20 cellular contexts compared by ENCODE assay signal in the genomic region with DNA sequence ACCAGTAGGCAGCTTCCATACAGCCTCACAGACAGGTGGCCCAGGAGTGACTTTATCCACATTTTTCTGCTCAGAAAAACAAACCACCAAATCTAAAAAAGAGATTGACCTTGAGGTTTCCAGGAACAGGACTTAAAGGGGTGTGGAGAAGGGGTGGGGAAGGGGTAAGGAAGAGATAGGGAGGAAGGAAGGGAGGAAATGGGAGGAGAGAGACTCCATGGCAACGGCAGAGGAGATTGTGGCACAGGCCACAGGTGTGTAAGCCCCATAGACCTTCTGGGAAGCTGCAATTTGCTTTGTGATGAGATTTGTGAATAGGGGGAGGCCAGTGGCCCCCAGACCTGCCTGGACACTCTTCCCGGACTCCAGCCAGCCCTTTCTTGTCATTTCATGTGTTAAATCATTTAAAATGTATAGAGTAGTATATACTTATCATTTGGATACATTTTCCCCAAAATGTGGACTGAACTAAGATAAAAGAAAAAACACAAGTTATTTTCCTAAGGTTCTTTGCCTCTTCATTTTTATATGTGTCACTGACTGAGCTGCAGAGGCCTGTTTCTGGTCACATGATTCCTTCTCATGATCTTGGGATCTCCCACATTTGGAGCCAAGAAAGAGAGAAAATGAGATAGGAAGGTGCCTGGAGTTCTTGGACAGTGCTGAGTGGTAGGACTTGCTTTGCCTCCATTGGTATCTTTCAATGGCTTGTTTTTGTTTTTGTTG. TPM values are rescaled to one million over a fixed set of nuclear protein-coding genes. Genes with fewer than 3 reads are reported as not detected.
"Had no signal": no experiment of that assay in that cellular context is flagged by ENCODE, and none has a peak within 500 bp of the region (broad histone marks: within the 10 kb centered on the region; RNA-seq: fewer than 3 reads in every experiment).

No MANE protein-coding gene starts in this region.

- H3K27ac ChIP-seq: coronary artery, esophagus squamous epithelium, heart left ventricle, neural progenitor cell, parathyroid adenoma, uterus, VCaP had no signal

- FAIRE-seq: endothelial cell of umbilical vein, frontal cortex had no signal

- ATAC-seq: activated CD4-positive, alpha-beta T cell treated with anti-CD3 and anti-CD28 coated beads for 36 hours; activated T-cell treated with anti-CD3 and anti-CD28 coated beads, Interleukin-2, amount 50 U/mL, for 4 hours; heart left ventricle had no signal

- H3K27me3 ChIP-seq: neural progenitor cell, thyroid gland, uterus had no signal

- DNase-seq: activated CD4-positive, alpha-beta memory T cell treated with anti-CD3 and anti-CD28 coated beads, Interleukin-2, amount 10 ng/mL, durations not matched to agents 7 days and 5 days; activated CD4-positive, alpha-beta T cell treated with anti-CD3 and anti-CD28 coated beads for 36 hours; activated effector memory CD4-positive, alpha-beta T cell treated with anti-CD3 and anti-CD28 coated beads, Interleukin-2, amount 50 U/mL, for 16 hours; activated T-cell treated with anti-CD3 and anti-CD28 coated beads, Interleukin-2, amount 50 U/mL, for 4 hours; amygdala; central memory CD4-positive, alpha-beta T cell; esophagus squamous epithelium; heart left ventricle; naive B cell; stimulated activated CD4-positive, alpha-beta T cell treated with anti-CD3 and anti-CD28 coated beads, Interleukin-12 subunit alpha, Interleukin-12 subunit beta, amount 100 ng/mL, for 4 hours; stimulated activated CD4-positive, alpha-beta T cell treated with anti-CD3 and anti-CD28 coated beads, Interleukin-2, amount 100 ng/mL, for 24 hours; thyroid gland; uterus had no signal

- H3K4me3 ChIP-seq: coronary artery, esophagus squamous epithelium, heart left ventricle, neural progenitor cell, thyroid gland, uterus had no signal

- H3K4me1 ChIP-seq: neural progenitor cell, parathyroid adenoma, uterus had no signal

- H3K9me3 ChIP-seq: esophagus squamous epithelium, heart left ventricle, thyroid gland, uterus had no signal

- H3K79me2 ChIP-seq: parathyroid adenoma had no signal

- H3K9ac ChIP-seq: neural progenitor cell, parathyroid adenoma had no signal

- H2AFZ ChIP-seq: neural progenitor cell, parathyroid adenoma had no signal

- H3K36me3 ChIP-seq: esophagus squamous epithelium, heart left ventricle, neural progenitor cell, thyroid gland, uterus had no signal

- H3K4me2 ChIP-seq: neural progenitor cell had no signal

RNA-seq across cellular contexts. Expression of a gene that starts 55.5 kb away (rescaled TPM):
- total RNA-seq: endothelial cell of umbilical vein, lung microvascular endothelial cell had no signal
- polyA plus RNA-seq: endothelial cell of umbilical vein had no signal
